ENCODE assay signal across 13 cellular contexts in the genomic region with DNA sequence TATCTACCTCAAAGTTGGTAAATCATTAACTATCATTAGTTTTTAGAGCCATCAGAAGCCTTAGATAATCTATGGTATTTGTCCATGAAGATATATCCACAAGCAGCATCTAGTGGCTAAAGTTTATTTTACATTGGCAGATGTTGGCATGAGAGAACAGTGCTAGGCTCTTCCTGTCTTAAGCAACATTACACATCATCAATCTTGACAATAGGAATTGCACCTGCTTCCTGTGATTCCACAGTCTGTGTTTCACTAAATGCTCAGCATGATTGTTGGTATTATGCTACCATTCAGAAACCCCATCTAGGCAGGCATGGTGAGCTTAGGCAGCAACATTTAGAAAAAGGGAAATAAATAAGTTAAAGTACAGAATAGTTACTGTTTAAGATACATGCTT.
DNase-seq lines count a peak whose midpoint lies in the region; TF ChIP-seq lines count a peak whose summit lies in the region.
"Had no signal": no experiment of that assay in that cellular context is flagged by ENCODE, and none has a peak within 500 bp of the region (broad histone marks: within the 10 kb centered on the region; RNA-seq: fewer than 3 reads in every experiment).

No MANE protein-coding gene starts in this region.

- no peak overlapping the region for H3K4me2 ChIP-seq in hepatocyte

- H3K27me3 Mint-ChIP-seq in endodermal cell (ENCODE audit: insufficient read depth): no peaks in the 10 kb centered on the region
- H3K27me3 Mint-ChIP-seq: activated naive CD8-positive, alpha-beta T cell; CD4-positive, alpha-beta T cell had no signal

- H3K27ac Mint-ChIP-seq in endodermal cell: no peak overlapping the region
- H3K27ac Mint-ChIP-seq: activated naive CD8-positive, alpha-beta T cell; CD4-positive, alpha-beta T cell; HFFc6 had no signal

- TF ChIP-seq CTCF in hepatocyte (IDR thresholded peaks at IDR 0.05; ENCODE audit: poor library complexity) (no peak), endodermal cell (conservative IDR thresholded peaks at IDR 0.05) (no peak)

- H3K27me3 ChIP-seq in hepatocyte: no peaks in the 10 kb centered on the region
- no peaks in the 10 kb centered on the region for H3K27me3 ChIP-seq in endodermal cell (ENCODE audit: control insufficient read depth, insufficient read depth, low read length, poor library complexity, severe bottlenecking)

- no peaks in the 10 kb centered on the region for H3K9me2 ChIP-seq in hepatocyte (replicated peaks; ENCODE audit: insufficient read depth)

- H3K27ac ChIP-seq in hepatocyte (no peak overlapping the region), endodermal cell (ENCODE audit: low read depth, low read length) (no peak overlapping the region)
- H3K27ac ChIP-seq: skin epidermis had no signal

- H2AFZ ChIP-seq in hepatocyte: peak overlapping the region; percentile 31

- peaks cover 8% of the 10 kb centered on the region for H3K4me1 ChIP-seq in hepatocyte (ENCODE audit: insufficient read depth)
- no peaks in the 10 kb centered on the region for H3K4me1 ChIP-seq in endodermal cell (ENCODE audit: control insufficient read depth, insufficient read depth, low read length)

- H3K79me2 ChIP-seq in hepatocyte: no peaks in the 10 kb centered on the region

- H3K36me3 ChIP-seq in hepatocyte (replicated peaks; ENCODE audit: insufficient read depth, low read depth) (no peaks in the 10 kb centered on the region), endodermal cell (ENCODE audit: control insufficient read depth, insufficient read depth, low read length) (no peaks in the 10 kb centered on the region)

- no peaks in the 10 kb centered on the region for H3K36me3 Mint-ChIP-seq in endodermal cell (ENCODE audit: low read depth)
- H3K36me3 Mint-ChIP-seq: activated naive CD8-positive, alpha-beta T cell had no signal

- no peaks in the 10 kb centered on the region for H3K9me3 Mint-ChIP-seq in endodermal cell

- peaks cover 2% of the 10 kb centered on the region for H3K4me1 Mint-ChIP-seq in endodermal cell

- H3K9ac ChIP-seq in endodermal cell (ENCODE audit: extremely low read depth, low read length, poor library complexity, severe bottlenecking): no peak overlapping the region

- H4K20me1 ChIP-seq in hepatocyte (ENCODE audit: insufficient read depth, poor library complexity, severe bottlenecking): no peaks in the 10 kb centered on the region

- no peaks in the 10 kb centered on the region for H3K9me3 ChIP-seq in hepatocyte (ENCODE audit: low read depth)
- H3K9me3 ChIP-seq in endodermal cell (ENCODE audit: control insufficient read depth, low read length): no peaks in the 10 kb centered on the region

- peak; percentile 1 for DNase-seq in EH (ENCODE audit: low read depth)
- peak; percentile 41 for DNase-seq in NCI-H1417 treated with DMSO at 0.1 percent for 48 hours (lab: John Stamatoyannopoulos, UW)
- DNase-seq in NCI-H748 treated with DMSO at 0.1 percent for 48 hours (lab: John Stamatoyannopoulos, UW): peak; percentile 82
- no peak for DNase-seq in hepatocyte (ENCODE audit: low spot score)
- no peak for DNase-seq in retina
- DNase-seq in endodermal cell: no peak
- DNase-seq in iPS-NIHi7 (ENCODE audit: extremely low spot score): no peak
- no peak for DNase-seq in NCI-H2227 treated with DMSO at 0.1 percent for 48 hours (lab: John Stamatoyannopoulos, UW)
- DNase-seq: CD4-positive, alpha-beta T cell; cerebellar nuclear complex; HFFc6 had no signal

- no peak overlapping the region for H3K4me3 Mint-ChIP-seq in endodermal cell
- H3K4me3 Mint-ChIP-seq: activated naive CD8-positive, alpha-beta T cell; CD4-positive, alpha-beta T cell; HFFc6 had no signal

- no peak overlapping the region for H3K4me3 ChIP-seq in hepatocyte
- no peak overlapping the region for H3K4me3 ChIP-seq in endodermal cell (ENCODE audit: low read length)
- H3K4me3 ChIP-seq: skin epidermis had no signal

Comparison
In these comparisons a context has a peak if more than half of its experiments do, and no peak if none do; other contexts are left out.
1. DNase-seq: peak in EH (single experiment), NCI-H1417 treated with DMSO at 0.1 percent for 48 hours (single experiment) and NCI-H748 treated with DMSO at 0.1 percent for 48 hours (single experiment); none in hepatocyte (single experiment), retina (single experiment), endodermal cell (single experiment), iPS-NIHi7 (single experiment) and NCI-H2227 treated with DMSO at 0.1 percent for 48 hours (single experiment).